ENCODE assay signal across 12 cellular contexts in genomic region chr4:6916069-6916586, GRCh38. TPM values are rescaled to one million over a fixed set of nuclear protein-coding genes. Genes with fewer than 3 reads are reported as not detected.
DNase-seq lines count a peak whose midpoint lies in the region; ATAC-seq and TF ChIP-seq lines count a peak whose summit lies in the region.
"Had no signal": no experiment of that assay in that cellular context is flagged by ENCODE, and none has a peak within 500 bp of the region (broad histone marks: within the 10 kb centered on the region; RNA-seq: fewer than 3 reads in every experiment).

No MANE protein-coding gene starts in this region.

- no peaks in the 10 kb centered on the region for H3K27me3 ChIP-seq in mucosa of rectum (ENCODE audit: control insufficient read depth in 2 of 2, insufficient read depth in 2 of 2, low read length in 2 of 2)
- H3K27me3 ChIP-seq in upper lobe of right lung, result no peaks in the 10 kb centered on the region

- TF ChIP-seq CTCF in upper lobe of right lung (IDR thresholded peaks at IDR 0.05), result no peak

- no peak for ATAC-seq in stimulated activated naive CD8-positive, alpha-beta T cell treated with anti-CD3 and anti-CD28 coated beads, Interleukin-15, Interleukin-2, amounts not matched to agents 100 U/mL and 50 U/mL, for 24 hours
- ATAC-seq in upper lobe of right lung (no peak), HG02885 (IDR thresholded peaks at IDR 0.05; ENCODE audit: poor library complexity, unreplicated experiment) (no peak), GM18907 (IDR thresholded peaks at IDR 0.05; ENCODE audit: unreplicated experiment) (no peak)

- H3K9me3 Mint-ChIP-seq in stimulated activated naive CD8-positive, alpha-beta T cell treated with anti-CD3 and anti-CD28 coated beads, Interleukin-15, Interleukin-2, amounts not matched to agents 100 ng/mL and 50 ng/mL, for 24 hours, result no peaks in the 10 kb centered on the region
- no peaks in the 10 kb centered on the region for H3K9me3 Mint-ChIP-seq in activated naive CD8-positive, alpha-beta T cell (ENCODE audit: low read depth)
- H3K9me3 Mint-ChIP-seq: endodermal cell had no signal

- H3K27ac Mint-ChIP-seq in stimulated activated naive CD8-positive, alpha-beta T cell treated with anti-CD3 and anti-CD28 coated beads, Interleukin-15, Interleukin-2, amounts not matched to agents 100 ng/mL and 50 ng/mL, for 24 hours, result peak overlapping the region; percentile 73
- H3K27ac Mint-ChIP-seq in activated naive CD8-positive, alpha-beta T cell, result peak overlapping the region; percentile 92
- H3K27ac Mint-ChIP-seq: endodermal cell had no signal

- H3K4me3 ChIP-seq in mucosa of rectum (ENCODE audit: low read length in 2 of 2), result peak overlapping the region; percentile 38 to 58
- no peak overlapping the region for H3K4me3 ChIP-seq in upper lobe of right lung

- H3K27ac ChIP-seq in mucosa of rectum (ENCODE audit: low read depth in 2 of 2, low read length in 2 of 2), result peak overlapping the region; percentile 95 to 96
- peak overlapping the region; percentile 85 for H3K27ac ChIP-seq in upper lobe of right lung

- peak overlapping the region; percentile 52 for H3K4me3 Mint-ChIP-seq in stimulated activated naive CD8-positive, alpha-beta T cell treated with anti-CD3 and anti-CD28 coated beads, Interleukin-15, Interleukin-2, amounts not matched to agents 100 ng/mL and 50 ng/mL, for 24 hours
- peak overlapping the region; percentile 53 for H3K4me3 Mint-ChIP-seq in activated naive CD8-positive, alpha-beta T cell
- H3K4me3 Mint-ChIP-seq: endodermal cell had no signal

- H3K27me3 Mint-ChIP-seq in stimulated activated naive CD8-positive, alpha-beta T cell treated with anti-CD3 and anti-CD28 coated beads, Interleukin-15, Interleukin-2, amounts not matched to agents 100 ng/mL and 50 ng/mL, for 24 hours, result no peaks in the 10 kb centered on the region
- no peaks in the 10 kb centered on the region for H3K27me3 Mint-ChIP-seq in activated naive CD8-positive, alpha-beta T cell

- no peaks in the 10 kb centered on the region for H3K36me3 ChIP-seq in mucosa of rectum (ENCODE audit: control insufficient read depth in 2 of 2, insufficient read depth in 2 of 2, low read length in 2 of 2)
- H3K36me3 ChIP-seq in upper lobe of right lung, result no peaks in the 10 kb centered on the region

- H3K4me1 ChIP-seq in mucosa of rectum (ENCODE audit: control insufficient read depth in 2 of 2, insufficient read depth in 2 of 2, low read length in 2 of 2) (peaks cover 43 to 49% of the 10 kb centered on the region in 2 donors), upper lobe of right lung (peaks cover 45% of the 10 kb centered on the region)

- no peaks in the 10 kb centered on the region for H3K9me3 ChIP-seq in mucosa of rectum (ENCODE audit: control insufficient read depth in 2 of 2, low read length in 2 of 2)
- no peaks in the 10 kb centered on the region for H3K9me3 ChIP-seq in upper lobe of right lung

- peak overlapping the region; percentile 63 to 72 for H3K9ac ChIP-seq in mucosa of rectum (ENCODE audit: low read depth in 1 of 2, low read length in 2 of 2)

- peaks cover 81% of the 10 kb centered on the region for H3K4me1 Mint-ChIP-seq in stimulated activated naive CD8-positive, alpha-beta T cell treated with anti-CD3 and anti-CD28 coated beads, Interleukin-15, Interleukin-2, amounts not matched to agents 100 ng/mL and 50 ng/mL, for 24 hours (ENCODE audit: low read depth)
- peaks cover 64% of the 10 kb centered on the region for H3K4me1 Mint-ChIP-seq in activated naive CD8-positive, alpha-beta T cell (ENCODE audit: low read depth)

- intact Hi-C loops in upper lobe of right lung (cut with DNase I), result no loop called here

- peaks cover 7% of the 10 kb centered on the region for H3K36me3 Mint-ChIP-seq in stimulated activated naive CD8-positive, alpha-beta T cell treated with anti-CD3 and anti-CD28 coated beads, Interleukin-15, Interleukin-2, amounts not matched to agents 100 ng/mL and 50 ng/mL, for 24 hours (ENCODE audit: low read depth)
- no peaks in the 10 kb centered on the region for H3K36me3 Mint-ChIP-seq in activated naive CD8-positive, alpha-beta T cell

- no peak for DNase-seq in stimulated activated naive CD8-positive, alpha-beta T cell treated with anti-CD3 and anti-CD28 coated beads, Interleukin-15, Interleukin-2, amounts not matched to agents 100 U/mL and 50 U/mL, for 24 hours
- DNase-seq in upper lobe of right lung, result no peak
- DNase-seq in D341Med (ENCODE audit: low spot score), result no peak
- DNase-seq: COR-L47, hippocampal formation, NCI-H1105 treated with DMSO at 0.1 percent for 48 hours had no signal

RNA-seq across cellular contexts. Expression of gene TBC1D14, which starts 6.5 kb away (rescaled TPM):
- 51.8 TPM for total RNA-seq in upper lobe of right lung
